ENCODE assay signal across 36 cellular contexts in the genomic region with DNA sequence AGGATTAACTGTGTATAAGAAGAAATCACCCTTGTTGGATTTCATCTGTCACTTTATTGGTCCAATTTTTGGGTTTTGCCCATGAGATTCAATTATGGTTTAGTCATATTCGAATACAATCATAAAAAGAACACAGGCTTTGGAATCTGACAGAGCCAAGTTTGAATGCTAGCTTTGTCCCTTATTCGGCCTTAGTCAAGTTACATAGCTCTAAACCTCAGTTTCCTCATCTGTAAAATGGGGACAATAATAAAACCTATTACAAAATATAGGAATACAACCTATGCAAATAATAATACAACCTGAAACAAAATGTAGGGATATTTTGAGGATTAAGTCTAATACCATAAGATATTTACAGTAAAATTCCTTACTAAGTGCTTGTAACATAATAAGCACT. TPM values are rescaled to one million over a fixed set of nuclear protein-coding genes. Genes with fewer than 3 reads are reported as not detected.
DNase-seq lines count a peak whose midpoint lies in the region; ATAC-seq, FAIRE-seq and TF ChIP-seq lines count a peak whose summit lies in the region.
"Had no signal": no experiment of that assay in that cellular context is flagged by ENCODE, and none has a peak within 500 bp of the region (broad histone marks: within the 10 kb centered on the region; RNA-seq: fewer than 3 reads in every experiment).

No MANE protein-coding gene starts in this region.

- H3K36me3 ChIP-seq in HepG2 (replicated peaks in 1 of 2; ENCODE audit: control insufficient read depth in 1 of 2, insufficient read depth in 2 of 2, low read length in 2 of 2) (peaks cover 14 to 68% of the 10 kb centered on the region in 2 experiments), right lobe of liver (peaks cover 4 to 67% (median 27%) of the 10 kb centered on the region in 4 donors), GM12878 (ENCODE audit: control insufficient read depth in 2 of 2, insufficient read depth in 2 of 2, low read length in 1 of 2) (peaks cover 2 to 22% of the 10 kb centered on the region in 2 experiments), K562 (ENCODE audit: control insufficient read depth, insufficient read depth, low read length) (peaks cover 77% of the 10 kb centered on the region)

- CTCF ChIA-PET in HepG2 (lab: Yijun Ruan, JAX; ENCODE audit: low intra/inter-chr PET ratio, low total read pairs) (no interaction called here), GM12878 (lab: Yijun Ruan, JAX) (interaction anchor here (0.9 to 9.2 kb wide), 10 partner anchors 15 to 345 kb away, joined by 3 to 99 read pairs (median 4); a partner anchor contains a TSS), K562 (lab: Yijun Ruan, JAX; ENCODE audit: low intra/inter-chr PET ratio) (no interaction called here)

- TF ChIP-seq CTCF in HepG2 (CRISPR knock-in tag; IDR thresholded peaks at IDR 0.05) (no peak), right lobe of liver (IDR thresholded peaks at IDR 0.05) (no peak), GM12878 (IDR thresholded peaks at IDR 0.05 in 2 of 3, conservative IDR thresholded peaks at IDR 0.05 in 1 of 3; ENCODE audit: control insufficient read depth in 2 of 3, extremely low read depth in 1 of 3, insufficient read depth in 1 of 3, low read depth in 3 of 3, low read length in 3 of 3) (no peak), K562 (IDR thresholded peaks at IDR 0.05 in 2 of 3, conservative IDR thresholded peaks at IDR 0.05 in 1 of 3; ENCODE audit: insufficient read depth in 2 of 3, low read depth in 1 of 3, low read length in 3 of 3) (no peak)

- TF ChIP-seq EP300 in HepG2 (IDR thresholded peaks at IDR 0.05; ENCODE audit: low read depth in 2 of 2, low read length in 2 of 2) (no peak), HepG2 (CRISPR knock-in tag; IDR thresholded peaks at IDR 0.05; ENCODE audit: borderline replicate concordance) (no peak), GM12878 (IDR thresholded peaks at IDR 0.05; ENCODE audit: borderline replicate concordance in 1 of 2, control insufficient read depth in 1 of 2, low read depth in 2 of 2, low read length in 2 of 2) (no peak), K562 (IDR thresholded peaks at IDR 0.05; ENCODE audit: low read length) (no peak)

- no peaks in the 10 kb centered on the region for H4K20me1 ChIP-seq in HepG2 (ENCODE audit: insufficient read depth, low read length)
- H4K20me1 ChIP-seq in GM12878 (ENCODE audit: control insufficient read depth, insufficient read depth) = no peaks in the 10 kb centered on the region
- no peaks in the 10 kb centered on the region for H4K20me1 ChIP-seq in K562 (replicated peaks; ENCODE audit: control insufficient read depth, insufficient read depth, low read length)
- H4K20me1 ChIP-seq: BLaER1; BLaER1 treated with 17β-estradiol and CSF1 and Interleukin-3, amounts not matched to agents 10 nM and 100 nM had no signal

- H3K27me3 ChIP-seq in HepG2 (ENCODE audit: control insufficient read depth in 1 of 2, insufficient read depth in 2 of 2, low read length in 2 of 2) = no peaks in the 10 kb centered on the region
- no peaks in the 10 kb centered on the region for H3K27me3 ChIP-seq in right lobe of liver
- no peaks in the 10 kb centered on the region for H3K27me3 ChIP-seq in GM12878 (replicated peaks in 1 of 2; ENCODE audit: control insufficient read depth in 2 of 2, insufficient read depth in 2 of 2, low read length in 1 of 2)
- no peaks in the 10 kb centered on the region for H3K27me3 ChIP-seq in K562 (ENCODE audit: control insufficient read depth in 2 of 2, insufficient read depth in 2 of 2, low read length in 2 of 2)
- H3K27me3 ChIP-seq: BE2C; BLaER1; BLaER1 treated with 17β-estradiol and CSF1 and Interleukin-3, amounts not matched to agents 10 nM and 100 nM had no signal

- H3K9ac ChIP-seq in HepG2 (ENCODE audit: insufficient read depth, low read depth, low read length) (no peak overlapping the region), GM12878 (ENCODE audit: control insufficient read depth, insufficient read depth, low read length) (no peak overlapping the region), K562 (ENCODE audit: insufficient read depth in 1 of 2, low read depth in 2 of 2, low read length in 2 of 2) (no peak overlapping the region)
- H3K9ac ChIP-seq: BLaER1; BLaER1 treated with 17β-estradiol and CSF1 and Interleukin-3, amounts not matched to agents 10 nM and 100 nM had no signal

- H3K27ac ChIP-seq in HepG2 (ENCODE audit: extremely low read length, insufficient read depth, low read length) (no peak overlapping the region), right lobe of liver (no peak overlapping the region), GM12878 (ENCODE audit: control insufficient read depth, insufficient read depth) (no peak overlapping the region), K562 (ENCODE audit: extremely low read depth, low read depth, low read length) (no peak overlapping the region)
- H3K27ac ChIP-seq: 22Rv1; A549; BLaER1; BLaER1 treated with 17β-estradiol and CSF1 and Interleukin-3, amounts not matched to agents 10 nM and 100 nM; C4-2B had no signal

- H3K79me2 ChIP-seq in HepG2 (ENCODE audit: insufficient read depth, low read length) (no peaks in the 10 kb centered on the region), GM12878 (ENCODE audit: control insufficient read depth, insufficient read depth, low read length) (no peaks in the 10 kb centered on the region), K562 (ENCODE audit: control insufficient read depth, insufficient read depth, low read length) (no peaks in the 10 kb centered on the region)

- DNase-seq in HepG2 (ENCODE audit: low spot score) (no peak), right lobe of liver (no peak), GM12878 (ENCODE audit: low read depth, low spot score) (no peak), K562 (ENCODE audit: extremely low read depth in 1 of 4, low spot score in 3 of 4) (no peak), cerebellar cortex (ENCODE audit: low spot score) (no peak)
- DNase-seq: 8988T; ACHN; AML-193; BE2C; C1 segment of cervical spinal cord; Caco-2; Calu3; CD4-positive, alpha-beta memory T cell; CD4-positive, alpha-beta T cell; CD4-positive, CD25-positive, alpha-beta regulatory T cell; CD8-positive, alpha-beta memory T cell; CD8-positive, alpha-beta T cell; COR-L47; DMS 273 treated with DMSO at 0.1 percent for 48 hours; DMS153; DMS53; DMS79; DMS79 treated with DMSO at 0.1 percent for 48 hours; DND-41; EL had no signal

- no TSS peak for BruUV-seq in HepG2 (replicated peaks; lab: Mats Ljungman, UMichigan)
- BruUV-seq in GM12878 (replicated peaks; lab: Mats Ljungman, UMichigan) = no TSS peak
- BruUV-seq in K562 (replicated peaks; lab: Mats Ljungman, UMichigan) = no TSS peak

- ATAC-seq in HepG2 = no peak
- ATAC-seq in right lobe of liver = no peak
- no peak for ATAC-seq in GM12878
- ATAC-seq in K562 = no peak
- ATAC-seq in GM18870 (IDR thresholded peaks at IDR 0.05; ENCODE audit: unreplicated experiment) = no peak
- ATAC-seq: A549; CD8-positive, alpha-beta T cell had no signal

- H2AFZ ChIP-seq in HepG2 (ENCODE audit: low read length) = no peak overlapping the region
- H2AFZ ChIP-seq in GM12878 (ENCODE audit: control insufficient read depth, low read depth, low read length) = no peak overlapping the region
- no peak overlapping the region for H2AFZ ChIP-seq in K562 (ENCODE audit: low read depth, low read length)

- intact Hi-C loops in HepG2 (cut with micrococcal nuclease; ENCODE audit: unreplicated experiment) (no loop called here), right lobe of liver (cut with DNase I) (loop anchor here in 1 of 2 donors (10.0 kb wide), 1 partner anchor 210 kb away; a partner anchor contains a TSS), GM12878 (cut with micrococcal nuclease; ENCODE audit: unreplicated experiment) (no loop called here), K562 (cut with micrococcal nuclease) (loop anchor here (5.0 kb wide), 1 partner anchor 97 kb away; no protein-coding TSS in a partner anchor)

- POLR2A ChIA-PET in HepG2 (lab: Yijun Ruan, JAX) = interaction anchor here (1.1 kb wide), 1 partner anchor 215 kb away, joined by 3 read pairs; a partner anchor contains a TSS
- POLR2A ChIA-PET in GM12878 (lab: Charles Lee) = no interaction called here
- POLR2A ChIA-PET in K562 (lab: Yijun Ruan, JAX) = interaction anchor here (0.7 to 1.9 kb wide), 2 partner anchors 215 to 461 kb away, joined by 3 to 10 read pairs; a partner anchor contains a TSS

- FAIRE-seq in HepG2 (lab: Jason Lieb, UNC) = no peak
- FAIRE-seq in GM12878 (lab: Jason Lieb, UNC) = peak; percentile 13
- FAIRE-seq in K562 (lab: Jason Lieb, UNC) = peak; percentile 19
- FAIRE-seq: A204.1, A549, D721Med had no signal

- RAD21 ChIA-PET in GM12878 (lab: Charles Lee; ENCODE audit: unreplicated experiment) = interaction anchor here (0.9 to 3.4 kb wide), 2 partner anchors 15 to 214 kb away, joined by 3 to 26 read pairs; a partner anchor contains a TSS

- no peaks in the 10 kb centered on the region for H3K9me1 ChIP-seq in K562 (ENCODE audit: control insufficient read depth, insufficient read depth, low read length)

- TF ChIP-seq POLR2A in HepG2 (IDR thresholded peaks at IDR 0.05; ENCODE audit: insufficient read depth in 1 of 2, low read depth in 2 of 2, low read length in 2 of 2) (no peak), right lobe of liver (IDR thresholded peaks at IDR 0.05) (no peak), GM12878 (IDR thresholded peaks at IDR 0.05; ENCODE audit: low read depth, low read length) (no peak), K562 (conservative IDR thresholded peaks at IDR 0.05) (no peak)

- H3K4me1 ChIP-seq in HepG2 (ENCODE audit: insufficient read depth, low read length) = no peaks in the 10 kb centered on the region
- no peaks in the 10 kb centered on the region for H3K4me1 ChIP-seq in right lobe of liver
- no peaks in the 10 kb centered on the region for H3K4me1 ChIP-seq in GM12878 (ENCODE audit: control insufficient read depth, insufficient read depth, low read length)
- no peaks in the 10 kb centered on the region for H3K4me1 ChIP-seq in K562 (replicated peaks in 1 of 2; ENCODE audit: control insufficient read depth in 2 of 2, insufficient read depth in 2 of 2, low read length in 2 of 2)
- H3K4me1 ChIP-seq: A549, BE2C, BLaER1, Caco-2 had no signal

- in situ Hi-C loops in HepG2 (cut with HindIII; ENCODE audit: extremely low pct_ligation_motif_present, low pct_unique_long_range_greater_than_20kb) = loop anchor here (5.0 kb wide), 2 partner anchors 63 to 213 kb away; a partner anchor contains a TSS
- in situ Hi-C loops in GM12878 (cut with MboI) = loop anchor here (5.0 kb wide), 1 partner anchor 213 kb away; a partner anchor contains a TSS
- in situ Hi-C loops in K562 (cut with MboI) = loop anchor here (5.0 kb wide), 1 partner anchor 213 kb away; a partner anchor contains a TSS

- TF ChIP-seq RAD21 in HepG2 (CRISPR knock-in tag; IDR thresholded peaks at IDR 0.05) (no peak), GM12878 (IDR thresholded peaks at IDR 0.05; ENCODE audit: insufficient read depth, low read depth, low read length) (no peak), K562 (CRISPR knock-in tag; conservative IDR thresholded peaks at IDR 0.05 in 1 of 2, IDR thresholded peaks at IDR 0.05 in 1 of 2) (no peak)

- no peak overlapping the region for H3K4me2 ChIP-seq in HepG2 (ENCODE audit: low read depth, low read length)
- no peak overlapping the region for H3K4me2 ChIP-seq in GM12878 (ENCODE audit: control insufficient read depth, insufficient read depth)
- no peak overlapping the region for H3K4me2 ChIP-seq in K562 (ENCODE audit: insufficient read depth, low read length)
- H3K4me2 ChIP-seq: A549; BLaER1; BLaER1 treated with 17β-estradiol and CSF1 and Interleukin-3, amounts not matched to agents 10 nM and 100 nM had no signal

- H3K9me3 ChIP-seq in HepG2 (ENCODE audit: low read length) (no peaks in the 10 kb centered on the region), right lobe of liver (no peaks in the 10 kb centered on the region), GM12878 (replicated peaks; ENCODE audit: control insufficient read depth, insufficient read depth, low read length) (no peaks in the 10 kb centered on the region), K562 (replicated peaks; ENCODE audit: control insufficient read depth, insufficient read depth, low read depth, low read length) (no peaks in the 10 kb centered on the region)
- H3K9me3 ChIP-seq: A549; BE2C; BLaER1; BLaER1 treated with 17β-estradiol and CSF1 and Interleukin-3, amounts not matched to agents 10 nM and 100 nM; Caco-2 had no signal

- 94% methylated on average over 2 of the region's 2 CpGs for WGBS in HepG2 (ENCODE audit: low lambda C conversion rate)
- 100% methylated on average over 2 of the region's 2 CpGs for WGBS in right lobe of liver (ENCODE audit: insufficient coverage, low coverage, low lambda C conversion rate, missing lambda C conversion rate)
- WGBS in GM12878 (ENCODE audit: insufficient coverage, insufficient replicate concordance, low lambda C conversion rate, missing lambda C conversion rate) = 98% methylated on average over 2 of the region's 2 CpGs
- WGBS in K562 (ENCODE audit: insufficient coverage, low coverage, missing lambda C conversion rate) = 76% methylated on average over 2 of the region's 2 CpGs

- SMC1A ChIA-PET in GM12878 (lab: Charles Lee; ENCODE audit: uncharacterized antibody, unreplicated experiment) = interaction anchor here (0.6 to 5.4 kb wide), 8 partner anchors 8 to 340 kb away, joined by 3 to 59 read pairs (median 5); a partner anchor contains a TSS

- H3K4me3 ChIP-seq in HepG2 (replicated peaks in 1 of 3; ENCODE audit: insufficient read depth in 1 of 3, low read depth in 2 of 3, low read length in 3 of 3) = no peak overlapping the region
- H3K4me3 ChIP-seq in right lobe of liver = no peak overlapping the region
- H3K4me3 ChIP-seq in GM12878 = no peak overlapping the region
- H3K4me3 ChIP-seq in K562 = no peak overlapping the region
- H3K4me3 ChIP-seq: A549; BLaER1; BLaER1 treated with 17β-estradiol and CSF1 and Interleukin-3, amounts not matched to agents 10 nM and 100 nM had no signal

RNA-seq across cellular contexts. Expression of a gene that starts 57.7 kb away (rescaled TPM):
- total RNA-seq in HepG2 (2016; rRNA removed; fragmentation: Illumina TruSeq; extraction: Trizol) = 0.04 and 0.06 TPM in 2 replicates
- 0.10 TPM in 1 of 2 replicates, not detected in the other for total RNA-seq in HepG2 (2016; cell fraction: cytosol; rRNA removed; fragmentation: Illumina TruSeq; extraction: Trizol; ENCODE audit: low read depth)
- total RNA-seq in HepG2 (2016; cell fraction: insoluble cytoplasmic fraction; rRNA removed; fragmentation: Illumina TruSeq; extraction: Trizol) = 0.04 TPM in 1 of 2 replicates, not detected in the other
- total RNA-seq in HepG2 (2016; cell fraction: membrane; rRNA removed; fragmentation: Illumina TruSeq; extraction: Trizol) = 0.10 TPM in 1 of 2 replicates, not detected in the other
- not detected in 2 replicates for total RNA-seq in HepG2 (2016; cell fraction: nucleus; rRNA removed; fragmentation: Illumina TruSeq; extraction: Trizol)
- 0.03 and 0.05 TPM in 2 replicates for polyA plus RNA-seq in HepG2 (2011; rRNA removed)
- 0.05 TPM in 2 replicates for polyA plus RNA-seq in HepG2 (2011; cell fraction: cytosol; rRNA removed)
- polyA plus RNA-seq in HepG2 (2011; cell fraction: nucleus; rRNA removed) = 0.08 TPM in 1 of 2 replicates, not detected in the other
- not detected in 2 replicates for polyA plus RNA-seq in HepG2 (2012)
- polyA plus RNA-seq in HepG2 (2016; cell fraction: cytosol; fragmentation: Illumina TruSeq; extraction: Trizol; ENCODE audit: low read depth) = not detected in 2 replicates
- polyA plus RNA-seq in HepG2 (2016; cell fraction: insoluble cytoplasmic fraction; fragmentation: Illumina TruSeq; extraction: Trizol; ENCODE audit: low read depth) = not detected in 2 replicates
- polyA plus RNA-seq in HepG2 (2016; cell fraction: membrane; fragmentation: Illumina TruSeq; extraction: Trizol; ENCODE audit: low read depth) = not detected in 2 replicates
- polyA plus RNA-seq in HepG2 (2016; cell fraction: nucleus; fragmentation: Illumina TruSeq; extraction: Trizol; ENCODE audit: insufficient read depth, low read depth) = not detected in 2 replicates
- not detected in 2 replicates for polyA minus RNA-seq in HepG2 (2011; rRNA and poly(A)+ RNA removed; ENCODE audit: low replicate concordance)
- polyA minus RNA-seq in HepG2 (2011; cell fraction: cytosol; rRNA and poly(A)+ RNA removed) = not detected in 2 replicates
- polyA minus RNA-seq in HepG2 (2011; cell fraction: nucleus; rRNA and poly(A)+ RNA removed) = 0.12 TPM in 1 of 2 replicates, not detected in the other
- under 1 TPM in 1 of 6 experiments, not detected in 5; 0.16 TPM for total RNA-seq in right lobe of liver
- not detected in 2 replicates for total RNA-seq in GM12878 (2013; cell fraction: nucleolus; rRNA removed)
- not detected in 2 replicates for total RNA-seq in GM12878 (2014; rRNA removed)
- total RNA-seq in GM12878 (2014; rRNA removed; fragmentation: Illumina TruSeq; extraction: Trizol) = not detected in 2 replicates
- not detected in 2 replicates for total RNA-seq in GM12878 (2021)
- not detected for polyA plus RNA-seq in GM12878 (2011; ENCODE audit: low read depth)
- polyA plus RNA-seq in GM12878 (2011; rRNA removed) = not detected in 2 replicates
- not detected in 2 replicates for polyA plus RNA-seq in GM12878 (2011; cell fraction: cytosol; rRNA removed)
- polyA plus RNA-seq in GM12878 (2011; cell fraction: nucleus; rRNA removed) = not detected in 2 replicates
- not detected in 2 replicates for polyA plus RNA-seq in GM12878 (2012)
- polyA plus RNA-seq in GM12878 (2014; fragmentation: Illumina TruSeq; extraction: Trizol) = not detected in 2 replicates
- under 1 TPM in 1 of 2 experiments, not detected in 1; 0.08 TPM for polyA plus RNA-seq in GM12878 (2014; fragmentation: Nextera tagmentation; extraction: Ambion mirVana)
- polyA plus RNA-seq in GM12878 (2014; rRNA removed) = not detected in 2 replicates
- not detected for polyA plus RNA-seq in GM12878 (2016; fragmentation: Nextera tagmentation; extraction: Ambion mirVana)
- polyA minus RNA-seq in GM12878 (2011; rRNA and poly(A)+ RNA removed) = not detected in 2 replicates
- not detected in 2 replicates for polyA minus RNA-seq in GM12878 (2011; cell fraction: cytosol; rRNA and poly(A)+ RNA removed)
- polyA minus RNA-seq in GM12878 (2011; cell fraction: nucleus; rRNA and poly(A)+ RNA removed) = not detected in 2 replicates
- not detected in 2 replicates for total RNA-seq in K562 (2011; cell fraction: chromatin; rRNA removed; ENCODE audit: low replicate concordance)
- total RNA-seq in K562 (2011; cell fraction: nucleolus; rRNA removed) = 0.33 TPM in 1 of 2 replicates, not detected in the other
- total RNA-seq in K562 (2011; cell fraction: nucleoplasm; rRNA removed) = not detected in 2 replicates
- 0.04 TPM in 1 of 2 replicates, not detected in the other for total RNA-seq in K562 (2014; rRNA removed)
- total RNA-seq in K562 (2014; rRNA removed; fragmentation: Illumina TruSeq; extraction: Trizol) = not detected in 2 replicates
- total RNA-seq in K562 (2015; rRNA removed; fragmentation: Illumina TruSeq; extraction: Trizol) = 0.04 TPM in 1 of 2 replicates, not detected in the other
- 0.09 TPM in 1 of 2 replicates, not detected in the other for total RNA-seq in K562 (2021)
- polyA plus RNA-seq in K562 (2011; rRNA removed) = 0.03 and 0.04 TPM in 2 replicates
- polyA plus RNA-seq in K562 (2011; cell fraction: cytosol; rRNA removed) = 0.03 and 0.04 TPM in 2 replicates
- polyA plus RNA-seq in K562 (2011; cell fraction: nucleus; rRNA removed) = not detected in 2 replicates
- 0.08 and 0.11 TPM in 2 replicates for polyA plus RNA-seq in K562 (2012)
- polyA plus RNA-seq in K562 (2014; fragmentation: Illumina TruSeq; extraction: Trizol) = 0.03 and 0.10 TPM in 2 replicates
- polyA plus RNA-seq in K562 (2014; fragmentation: Nextera tagmentation; extraction: Ambion mirVana) = under 1 TPM; 0.03 to 0.11 TPM
- 0.26 TPM in 1 of 2 replicates, not detected in the other for polyA plus RNA-seq in K562 (2014; rRNA removed)
- 0.06 TPM in 1 of 2 replicates, not detected in the other for polyA minus RNA-seq in K562 (2011; rRNA and poly(A)+ RNA removed)
- not detected in 2 replicates for polyA minus RNA-seq in K562 (2011; cell fraction: cytosol; rRNA and poly(A)+ RNA removed)
- 0.11 TPM in 1 of 2 replicates, not detected in the other for polyA minus RNA-seq in K562 (2011; cell fraction: nucleus; rRNA and poly(A)+ RNA removed)
- total RNA-seq: A172; Caco-2; Calu3; CD4-positive, alpha-beta memory T cell; CD4-positive, CD25-positive, alpha-beta regulatory T cell; CD8-positive, alpha-beta T cell; Daoy had no signal
- polyA plus RNA-seq: A549, CD14-positive monocyte had no signal
